8 cellular contexts compared by ENCODE assay signal in the genomic region with DNA sequence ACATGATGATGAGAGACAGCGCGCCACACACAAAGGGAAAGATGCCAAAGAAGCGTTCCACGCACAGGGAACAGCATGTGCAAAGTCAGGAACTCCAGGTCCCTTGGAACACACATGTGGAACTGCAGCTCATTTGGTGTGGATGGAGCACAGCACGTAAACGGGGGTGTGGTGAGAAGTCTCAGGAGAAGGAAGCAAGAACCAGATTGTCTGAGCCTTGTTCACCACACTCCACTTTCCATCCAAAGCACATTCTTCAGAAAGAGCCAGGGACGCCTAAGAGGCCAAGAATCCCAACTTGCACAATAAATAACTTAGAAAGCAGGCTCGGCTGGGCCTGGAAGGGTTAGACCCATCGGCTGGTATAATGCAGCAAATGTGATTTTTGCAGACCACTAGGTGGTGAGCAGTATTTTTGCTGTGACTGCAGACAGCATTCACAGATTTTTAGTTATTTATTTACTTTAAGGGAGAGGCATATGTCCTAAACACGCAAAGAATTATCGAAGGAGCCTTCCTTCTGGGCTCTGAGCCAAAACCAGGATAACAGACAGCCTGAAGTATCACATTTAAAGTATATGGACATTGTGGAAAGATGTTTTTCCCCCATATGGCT. TPM values are rescaled to one million over a fixed set of nuclear protein-coding genes. Genes with fewer than 3 reads are reported as not detected.
DNase-seq lines count a peak whose midpoint lies in the region; ATAC-seq and TF ChIP-seq lines count a peak whose summit lies in the region.

No MANE protein-coding gene starts in this region.

- peaks cover 12% of the 10 kb centered on the region for H3F3A ChIP-seq in SU-DHL-6 (ENCODE audit: insufficient read depth)

- no peak overlapping the region for H2BK120ac ChIP-seq in trophoblast cell (ENCODE audit: insufficient read depth, low read length, poor library complexity)

- DNase-seq in activated T-cell treated with anti-CD3 and anti-CD28 coated beads, Interleukin-2, amount 50 U/mL, for 24 hours: no peak
- DNase-seq in activated T-cell treated with anti-CD3 and anti-CD28 coated beads for 4 hours (no peak), fibroblast of the aortic adventitia (ENCODE audit: low read depth) (peak; percentile 99), trophoblast cell (peak; percentile 14 to 51)
- no peak for DNase-seq in activated CD4-positive, CD25-positive, alpha-beta regulatory T cell (lab: John Stamatoyannopoulos, UW)

- H4K12ac ChIP-seq in trophoblast cell (ENCODE audit: low read depth, low read length): no peak overlapping the region

- H3K36me3 Mint-ChIP-seq in activated T-cell treated with anti-CD3 and anti-CD28 coated beads, Interleukin-2, amount 50 U/mL, for 24 hours (ENCODE audit: low read depth): no peaks in the 10 kb centered on the region

- H2AK5ac ChIP-seq in trophoblast cell (ENCODE audit: low read length): peak overlapping the region; percentile 18

- H3K4me3 Mint-ChIP-seq in activated T-cell treated with anti-CD3 and anti-CD28 coated beads, Interleukin-2, amount 50 U/mL, for 24 hours: no peak overlapping the region

- H3K4me3 ChIP-seq in SU-DHL-6 (ENCODE audit: insufficient read depth, low read length, poor library complexity, severe bottlenecking) (no peak overlapping the region), fibroblast of the aortic adventitia (ENCODE audit: low read depth, low read length) (no peak overlapping the region), trophoblast cell (ENCODE audit: low read depth, low read length) (no peak overlapping the region)

- peak overlapping the region; percentile 12 for H3K14ac ChIP-seq in trophoblast cell (ENCODE audit: low read length)

- no peak overlapping the region for H2AFZ ChIP-seq in SU-DHL-6 (ENCODE audit: low read depth, low read length, severe bottlenecking)
- no peak overlapping the region for H2AFZ ChIP-seq in trophoblast cell (ENCODE audit: insufficient read depth, low read length, poor library complexity)

- H3K27ac ChIP-seq in SU-DHL-6 (ENCODE audit: low read depth, low read length) (0 out of 2 replicates have a peak overlapping the region, but pooled peaks have one; percentile 14), trophoblast cell (ENCODE audit: low read depth, low read length) (no peak overlapping the region)

- no peaks in the 10 kb centered on the region for H4K20me1 ChIP-seq in SU-DHL-6 (ENCODE audit: low read depth, low read length)

- no CpG with 5 or more reads among the region's 11 CpGs for WGBS in trophoblast cell (ENCODE audit: extremely low coverage, insufficient coverage, insufficient read length)

- H3K4me1 ChIP-seq in trophoblast cell (ENCODE audit: control insufficient read depth in 1 of 2, insufficient read depth in 2 of 2, low read length in 2 of 2): peaks cover 14 to 20% of the 10 kb centered on the region in 2 experiments

- H3K9ac ChIP-seq in SU-DHL-6 (ENCODE audit: low read length) (no peak overlapping the region), trophoblast cell (ENCODE audit: low read length) (no peak overlapping the region)

- H3K27me3 Mint-ChIP-seq in activated T-cell treated with anti-CD3 and anti-CD28 coated beads, Interleukin-2, amount 50 U/mL, for 24 hours: no peaks in the 10 kb centered on the region

- H3K79me1 ChIP-seq in trophoblast cell (ENCODE audit: low read length): peaks cover 2% of the 10 kb centered on the region

- H3K23ac ChIP-seq in trophoblast cell (ENCODE audit: low read length): no peak overlapping the region

- no peak for ATAC-seq in HG03565 (IDR thresholded peaks at IDR 0.05; ENCODE audit: unreplicated experiment)
- ATAC-seq in GM21737 (IDR thresholded peaks at IDR 0.05; ENCODE audit: unreplicated experiment): no peak

- H3K27me3 ChIP-seq in SU-DHL-6 (ENCODE audit: low read length) (no peaks in the 10 kb centered on the region), trophoblast cell (ENCODE audit: insufficient read depth, low read length) (no peaks in the 10 kb centered on the region)

- TF ChIP-seq CTCF in SU-DHL-6 (IDR thresholded peaks at IDR 0.05; ENCODE audit: insufficient read depth, low read length, poor library complexity, severe bottlenecking) (no peak), fibroblast of the aortic adventitia (IDR thresholded peaks at IDR 0.05; ENCODE audit: insufficient read depth, low read length) (peak; percentile 69)

- H3K9me2 ChIP-seq in SU-DHL-6 (replicated peaks; ENCODE audit: insufficient read depth, low read length): no peaks in the 10 kb centered on the region

- no peaks in the 10 kb centered on the region for H3K9me3 ChIP-seq in SU-DHL-6 (ENCODE audit: insufficient read depth, low read length)
- peaks cover 2% of the 10 kb centered on the region for H3K9me3 ChIP-seq in trophoblast cell (ENCODE audit: insufficient read depth, low read depth, low read length)

- no peak overlapping the region for H2BK12ac ChIP-seq in trophoblast cell (ENCODE audit: low read length)

- peaks cover 78% of the 10 kb centered on the region for H3K4me1 Mint-ChIP-seq in activated T-cell treated with anti-CD3 and anti-CD28 coated beads, Interleukin-2, amount 50 U/mL, for 24 hours (ENCODE audit: low read depth)

- H3K4me2 ChIP-seq in SU-DHL-6 (ENCODE audit: low read depth, low read length, poor library complexity, severe bottlenecking) (no peak overlapping the region), trophoblast cell (ENCODE audit: low read length) (no peak overlapping the region)

- no peak overlapping the region for H3K18ac ChIP-seq in trophoblast cell (ENCODE audit: low read length)

- H3K4ac ChIP-seq in trophoblast cell (ENCODE audit: low read depth, low read length): no peak overlapping the region

- H3K27ac Mint-ChIP-seq in activated T-cell treated with anti-CD3 and anti-CD28 coated beads, Interleukin-2, amount 50 U/mL, for 24 hours: peak overlapping the region; percentile 84

- H3K36me3 ChIP-seq in SU-DHL-6 (ENCODE audit: low read length): no peaks in the 10 kb centered on the region
- no peaks in the 10 kb centered on the region for H3K36me3 ChIP-seq in trophoblast cell (ENCODE audit: control insufficient read depth in 1 of 2, insufficient read depth in 2 of 2, low read length in 2 of 2)

- no peak overlapping the region for H4K8ac ChIP-seq in trophoblast cell (ENCODE audit: low read depth, low read length)

- H2BK5ac ChIP-seq in trophoblast cell (ENCODE audit: low read depth, low read length, poor library complexity): no peak overlapping the region

- peak overlapping the region; percentile 3 for H4K91ac ChIP-seq in trophoblast cell (ENCODE audit: low read depth, low read length)

- no peaks in the 10 kb centered on the region for H3K9me3 Mint-ChIP-seq in activated T-cell treated with anti-CD3 and anti-CD28 coated beads, Interleukin-2, amount 50 U/mL, for 24 hours

- H3K79me2 ChIP-seq in SU-DHL-6 (ENCODE audit: insufficient read depth, low read length) (no peaks in the 10 kb centered on the region), trophoblast cell (ENCODE audit: control insufficient read depth, insufficient read depth, low read length, poor library complexity) (no peaks in the 10 kb centered on the region)

RNA-seq across cellular contexts. Expression of a gene that starts 27.9 kb away (rescaled TPM):
- total RNA-seq in fibroblast of the aortic adventitia (ENCODE audit: low replicate concordance): 44.4 and 49.2 TPM in 2 replicates
- 33.6 and 35.4 TPM in 2 replicates for polyA plus RNA-seq in trophoblast cell (2013)

RNA-seq across cellular contexts. Expression of a gene that starts 28.1 kb away (rescaled TPM):
- total RNA-seq in fibroblast of the aortic adventitia (ENCODE audit: low replicate concordance): 16.4 and 61.7 TPM in 2 replicates
- polyA plus RNA-seq in trophoblast cell (2013): 51.1 and 52.7 TPM in 2 replicates

RNA-seq across cellular contexts. Expression of a gene that starts 29.8 kb away (rescaled TPM):
- 52.4 and 166 TPM in 2 replicates for total RNA-seq in fibroblast of the aortic adventitia (ENCODE audit: low replicate concordance)
- 175 and 178 TPM in 2 replicates for polyA plus RNA-seq in trophoblast cell (2013)

Comparison
In these comparisons a context has a peak if more than half of its experiments do, and no peak if none do; other contexts are left out.
1. DNase-seq: peak in fibroblast of the aortic adventitia (single experiment) and trophoblast cell (2 of 2); none in activated T-cell treated with anti-CD3 and anti-CD28 coated beads, Interleukin-2, amount 50 U/mL, for 24 hours (single experiment), activated T-cell treated with anti-CD3 and anti-CD28 coated beads for 4 hours (single experiment) and activated CD4-positive, CD25-positive, alpha-beta regulatory T cell (0 of 4).